1 cellular context compared by ENCODE assay signal in the genomic region with DNA sequence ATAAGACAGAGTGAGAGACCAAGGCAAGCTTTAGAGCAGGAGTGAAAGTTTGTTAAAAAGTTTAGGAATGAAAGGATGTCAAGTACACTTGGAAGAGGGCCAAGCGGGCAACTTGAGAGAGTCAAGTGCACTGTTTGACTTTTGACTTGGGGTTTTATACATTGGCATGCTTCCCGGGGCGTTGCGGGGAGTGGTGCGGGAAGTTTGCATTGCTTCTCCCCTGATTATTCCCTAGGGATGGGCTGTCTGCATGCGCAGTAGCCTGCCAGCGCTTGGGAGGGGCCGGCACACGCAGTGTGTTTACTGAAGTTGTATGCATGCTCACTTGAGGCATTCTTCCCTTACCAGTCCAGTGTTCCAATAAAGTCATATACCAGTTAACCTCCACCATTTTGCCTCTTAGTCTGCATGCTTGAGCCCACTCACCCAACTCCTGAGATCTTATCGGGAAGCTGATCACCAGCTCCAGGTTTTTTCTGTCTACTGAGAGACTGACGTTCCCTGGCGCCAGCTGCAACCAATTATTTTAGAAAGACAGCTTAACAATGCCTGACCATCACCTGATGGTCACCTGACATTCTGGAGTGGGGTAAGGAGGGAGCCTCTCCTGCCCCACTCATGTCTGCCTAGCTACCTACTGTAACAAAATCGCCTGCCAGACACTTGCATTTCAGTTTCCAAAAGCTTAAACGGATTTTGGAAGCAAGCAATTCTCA.
TF ChIP-seq lines count a peak whose summit lies in the region.

No MANE protein-coding gene starts in this region.

TF ChIP-seq in GM23338, 12 proteins besides CTCF, POLR2A, EP300 and RAD21 (continued from another document):
- TF ChIP-seq, protein P1, sequence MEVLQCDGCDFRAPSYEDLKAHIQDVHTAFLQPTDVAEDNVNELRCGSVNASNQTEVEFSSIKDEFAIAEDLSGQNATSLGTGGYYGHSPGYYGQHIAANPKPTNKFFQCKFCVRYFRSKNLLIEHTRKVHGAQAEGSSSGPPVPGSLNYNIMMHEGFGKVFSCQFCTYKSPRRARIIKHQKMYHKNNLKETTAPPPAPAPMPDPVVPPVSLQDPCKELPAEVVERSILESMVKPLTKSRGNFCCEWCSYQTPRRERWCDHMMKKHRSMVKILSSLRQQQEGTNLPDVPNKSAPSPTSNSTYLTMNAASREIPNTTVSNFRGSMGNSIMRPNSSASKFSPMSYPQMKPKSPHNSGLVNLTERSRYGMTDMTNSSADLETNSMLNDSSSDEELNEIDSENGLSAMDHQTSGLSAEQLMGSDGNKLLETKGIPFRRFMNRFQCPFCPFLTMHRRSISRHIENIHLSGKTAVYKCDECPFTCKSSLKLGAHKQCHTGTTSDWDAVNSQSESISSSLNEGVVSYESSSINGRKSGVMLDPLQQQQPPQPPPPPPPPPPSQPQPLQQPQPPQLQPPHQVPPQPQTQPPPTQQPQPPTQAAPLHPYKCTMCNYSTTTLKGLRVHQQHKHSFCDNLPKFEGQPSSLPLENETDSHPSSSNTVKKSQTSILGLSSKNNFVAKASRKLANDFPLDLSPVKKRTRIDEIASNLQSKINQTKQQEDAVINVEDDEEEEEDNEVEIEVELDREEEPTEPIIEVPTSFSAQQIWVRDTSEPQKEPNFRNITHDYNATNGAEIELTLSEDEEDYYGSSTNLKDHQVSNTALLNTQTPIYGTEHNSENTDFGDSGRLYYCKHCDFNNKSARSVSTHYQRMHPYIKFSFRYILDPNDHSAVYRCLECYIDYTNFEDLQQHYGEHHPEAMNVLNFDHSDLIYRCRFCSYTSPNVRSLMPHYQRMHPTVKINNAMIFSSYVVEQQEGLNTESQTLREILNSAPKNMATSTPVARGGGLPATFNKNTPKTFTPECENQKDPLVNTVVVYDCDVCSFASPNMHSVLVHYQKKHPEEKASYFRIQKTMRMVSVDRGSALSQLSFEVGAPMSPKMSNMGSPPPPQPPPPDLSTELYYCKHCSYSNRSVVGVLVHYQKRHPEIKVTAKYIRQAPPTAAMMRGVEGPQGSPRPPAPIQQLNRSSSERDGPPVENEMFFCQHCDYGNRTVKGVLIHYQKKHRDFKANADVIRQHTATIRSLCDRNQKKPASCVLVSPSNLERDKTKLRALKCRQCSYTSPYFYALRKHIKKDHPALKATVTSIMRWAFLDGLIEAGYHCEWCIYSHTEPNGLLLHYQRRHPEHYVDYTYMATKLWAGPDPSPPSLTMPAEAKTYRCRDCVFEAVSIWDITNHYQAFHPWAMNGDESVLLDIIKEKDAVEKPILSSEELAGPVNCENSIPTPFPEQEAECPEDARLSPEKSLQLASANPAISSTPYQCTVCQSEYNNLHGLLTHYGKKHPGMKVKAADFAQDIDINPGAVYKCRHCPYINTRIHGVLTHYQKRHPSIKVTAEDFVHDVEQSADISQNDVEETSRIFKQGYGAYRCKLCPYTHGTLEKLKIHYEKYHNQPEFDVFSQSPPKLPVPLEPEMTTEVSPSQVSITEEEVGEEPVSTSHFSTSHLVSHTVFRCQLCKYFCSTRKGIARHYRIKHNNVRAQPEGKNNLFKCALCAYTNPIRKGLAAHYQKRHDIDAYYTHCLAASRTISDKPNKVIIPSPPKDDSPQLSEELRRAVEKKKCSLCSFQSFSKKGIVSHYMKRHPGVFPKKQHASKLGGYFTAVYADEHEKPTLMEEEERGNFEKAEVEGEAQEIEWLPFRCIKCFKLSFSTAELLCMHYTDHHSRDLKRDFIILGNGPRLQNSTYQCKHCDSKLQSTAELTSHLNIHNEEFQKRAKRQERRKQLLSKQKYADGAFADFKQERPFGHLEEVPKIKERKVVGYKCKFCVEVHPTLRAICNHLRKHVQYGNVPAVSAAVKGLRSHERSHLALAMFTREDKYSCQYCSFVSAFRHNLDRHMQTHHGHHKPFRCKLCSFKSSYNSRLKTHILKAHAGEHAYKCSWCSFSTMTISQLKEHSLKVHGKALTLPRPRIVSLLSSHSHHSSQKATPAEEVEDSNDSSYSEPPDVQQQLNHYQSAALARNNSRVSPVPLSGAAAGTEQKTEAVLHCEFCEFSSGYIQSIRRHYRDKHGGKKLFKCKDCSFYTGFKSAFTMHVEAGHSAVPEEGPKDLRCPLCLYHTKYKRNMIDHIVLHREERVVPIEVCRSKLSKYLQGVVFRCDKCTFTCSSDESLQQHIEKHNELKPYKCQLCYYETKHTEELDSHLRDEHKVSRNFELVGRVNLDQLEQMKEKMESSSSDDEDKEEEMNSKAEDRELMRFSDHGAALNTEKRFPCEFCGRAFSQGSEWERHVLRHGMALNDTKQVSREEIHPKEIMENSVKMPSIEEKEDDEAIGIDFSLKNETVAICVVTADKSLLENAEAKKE (CRISPR knock-in tag; IDR thresholded peaks at IDR 0.05) = no peak
- TF ChIP-seq CREB1 (CRISPR knock-in tag; IDR thresholded peaks at IDR 0.05; ENCODE audit: low read depth) (no peak), ZNF331 (CRISPR knock-in tag; IDR thresholded peaks at IDR 0.05; ENCODE audit: low read depth) (no peak), JUNB (IDR thresholded peaks at IDR 0.05; ENCODE audit: unreplicated experiment) (no peak), STAT1 (IDR thresholded peaks at IDR 0.05; ENCODE audit: unreplicated experiment) (no peak), EZH2phosphoT487 (IDR thresholded peaks at IDR 0.05; ENCODE audit: unreplicated experiment) (no peak), ZNF114 (CRISPR knock-in tag; IDR thresholded peaks at IDR 0.05) (no peak)
